1 cellular context compared by ENCODE assay signal in the genomic region with DNA sequence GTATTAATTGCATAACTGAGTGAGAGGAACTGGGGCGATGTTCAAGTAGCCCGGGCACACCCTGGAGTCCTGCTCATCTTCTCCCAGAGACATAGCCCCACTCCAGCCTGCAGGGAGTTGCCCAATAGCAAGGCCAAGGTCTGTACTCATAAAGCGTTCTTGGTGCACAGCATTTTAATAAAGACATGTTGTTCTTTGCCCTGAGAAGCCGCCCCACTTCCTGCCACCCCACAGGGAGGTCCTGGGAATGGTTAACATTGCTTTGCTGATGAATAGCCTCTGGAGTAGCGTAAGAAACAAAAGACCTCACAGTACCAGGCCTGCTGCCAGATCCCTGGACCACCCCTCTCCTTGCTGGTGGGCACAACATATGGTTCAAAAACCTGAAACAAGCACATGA.
TF ChIP-seq lines count a peak whose summit lies in the region.

No MANE protein-coding gene starts in this region.

TF ChIP-seq in HepG2, 621 proteins besides CTCF, POLR2A, EP300 and RAD21 (continued from another document):
- TF ChIP-seq, protein P1, sequence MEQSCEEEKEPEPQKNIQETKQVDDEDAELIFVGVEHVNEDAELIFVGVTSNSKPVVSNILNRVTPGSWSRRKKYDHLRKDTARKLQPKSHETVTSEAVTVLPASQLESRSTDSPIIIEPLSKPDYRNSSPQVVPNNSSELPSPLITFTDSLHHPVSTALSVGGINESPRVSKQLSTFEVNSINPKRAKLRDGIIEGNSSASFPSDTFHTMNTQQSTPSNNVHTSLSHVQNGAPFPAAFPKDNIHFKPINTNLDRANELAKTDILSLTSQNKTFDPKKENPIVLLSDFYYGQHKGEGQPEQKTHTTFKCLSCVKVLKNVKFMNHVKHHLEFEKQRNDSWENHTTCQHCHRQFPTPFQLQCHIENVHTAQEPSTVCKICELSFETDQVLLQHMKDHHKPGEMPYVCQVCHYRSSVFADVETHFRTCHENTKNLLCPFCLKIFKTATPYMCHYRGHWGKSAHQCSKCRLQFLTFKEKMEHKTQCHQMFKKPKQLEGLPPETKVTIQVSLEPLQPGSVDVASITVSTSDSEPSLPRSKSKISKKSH (CRISPR knock-in tag; IDR thresholded peaks at IDR 0.05; ENCODE audit: borderline replicate concordance) = no peak
- TF ChIP-seq SNAI1 (CRISPR knock-in tag; IDR thresholded peaks at IDR 0.05; ENCODE audit: borderline replicate concordance) (no peak), PHF21A (CRISPR knock-in tag; IDR thresholded peaks at IDR 0.05) (peak; percentile 33; the same call in 1 of the 2 replicates), ZNF737 (CRISPR knock-in tag; IDR thresholded peaks at IDR 0.05; ENCODE audit: borderline replicate concordance) (no peak), ZNF782 (CRISPR knock-in tag; IDR thresholded peaks at IDR 0.05; ENCODE audit: borderline replicate concordance) (no peak), FOXP1 (IDR thresholded peaks at IDR 0.05) (no peak), FOXP1 (CRISPR knock-in tag; IDR thresholded peaks at IDR 0.05) (no peak), ZNF441 (CRISPR knock-in tag; IDR thresholded peaks at IDR 0.05; ENCODE audit: borderline replicate concordance) (peak; percentile 42; the same call in 1 of the 2 replicates), ZNF558 (CRISPR knock-in tag; IDR thresholded peaks at IDR 0.05; ENCODE audit: borderline replicate concordance) (no peak), ZNF619 (CRISPR knock-in tag; IDR thresholded peaks at IDR 0.05) (no peak), ZNF256 (CRISPR knock-in tag; conservative IDR thresholded peaks at IDR 0.05) (no peak), ZNF703 (CRISPR knock-in tag; IDR thresholded peaks at IDR 0.05; ENCODE audit: borderline replicate concordance) (no peak), GATAD2A (CRISPR knock-in tag; IDR thresholded peaks at IDR 0.05) (peak; percentile 77), ZNF205 (CRISPR knock-in tag; IDR thresholded peaks at IDR 0.05) (no peak), ZNF879 (CRISPR knock-in tag; IDR thresholded peaks at IDR 0.05) (no peak), SAP130 (CRISPR knock-in tag; IDR thresholded peaks at IDR 0.05; ENCODE audit: low read depth) (no peak)
- TF ChIP-seq, protein P2, sequence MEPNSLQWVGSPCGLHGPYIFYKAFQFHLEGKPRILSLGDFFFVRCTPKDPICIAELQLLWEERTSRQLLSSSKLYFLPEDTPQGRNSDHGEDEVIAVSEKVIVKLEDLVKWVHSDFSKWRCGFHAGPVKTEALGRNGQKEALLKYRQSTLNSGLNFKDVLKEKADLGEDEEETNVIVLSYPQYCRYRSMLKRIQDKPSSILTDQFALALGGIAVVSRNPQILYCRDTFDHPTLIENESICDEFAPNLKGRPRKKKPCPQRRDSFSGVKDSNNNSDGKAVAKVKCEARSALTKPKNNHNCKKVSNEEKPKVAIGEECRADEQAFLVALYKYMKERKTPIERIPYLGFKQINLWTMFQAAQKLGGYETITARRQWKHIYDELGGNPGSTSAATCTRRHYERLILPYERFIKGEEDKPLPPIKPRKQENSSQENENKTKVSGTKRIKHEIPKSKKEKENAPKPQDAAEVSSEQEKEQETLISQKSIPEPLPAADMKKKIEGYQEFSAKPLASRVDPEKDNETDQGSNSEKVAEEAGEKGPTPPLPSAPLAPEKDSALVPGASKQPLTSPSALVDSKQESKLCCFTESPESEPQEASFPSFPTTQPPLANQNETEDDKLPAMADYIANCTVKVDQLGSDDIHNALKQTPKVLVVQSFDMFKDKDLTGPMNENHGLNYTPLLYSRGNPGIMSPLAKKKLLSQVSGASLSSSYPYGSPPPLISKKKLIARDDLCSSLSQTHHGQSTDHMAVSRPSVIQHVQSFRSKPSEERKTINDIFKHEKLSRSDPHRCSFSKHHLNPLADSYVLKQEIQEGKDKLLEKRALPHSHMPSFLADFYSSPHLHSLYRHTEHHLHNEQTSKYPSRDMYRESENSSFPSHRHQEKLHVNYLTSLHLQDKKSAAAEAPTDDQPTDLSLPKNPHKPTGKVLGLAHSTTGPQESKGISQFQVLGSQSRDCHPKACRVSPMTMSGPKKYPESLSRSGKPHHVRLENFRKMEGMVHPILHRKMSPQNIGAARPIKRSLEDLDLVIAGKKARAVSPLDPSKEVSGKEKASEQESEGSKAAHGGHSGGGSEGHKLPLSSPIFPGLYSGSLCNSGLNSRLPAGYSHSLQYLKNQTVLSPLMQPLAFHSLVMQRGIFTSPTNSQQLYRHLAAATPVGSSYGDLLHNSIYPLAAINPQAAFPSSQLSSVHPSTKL (CRISPR knock-in tag; IDR thresholded peaks at IDR 0.05) = peak; percentile 78
- TF ChIP-seq, protein P3, sequence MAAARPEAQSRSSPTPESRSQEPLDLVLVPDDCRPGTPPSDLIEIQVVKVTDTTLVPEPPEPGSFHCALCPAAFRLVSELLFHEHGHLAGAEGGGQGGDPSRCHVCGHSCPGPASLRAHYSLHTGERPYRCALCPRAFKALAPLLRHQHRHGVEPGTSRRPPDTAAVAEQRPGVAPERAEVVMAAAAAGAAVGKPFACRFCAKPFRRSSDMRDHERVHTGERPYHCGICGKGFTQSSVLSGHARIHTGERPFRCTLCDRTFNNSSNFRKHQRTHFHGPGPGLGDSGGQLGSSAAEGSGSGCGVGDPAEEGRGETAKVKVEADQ (CRISPR knock-in tag; IDR thresholded peaks at IDR 0.05; ENCODE audit: borderline replicate concordance) = no peak
- TF ChIP-seq, protein P4, sequence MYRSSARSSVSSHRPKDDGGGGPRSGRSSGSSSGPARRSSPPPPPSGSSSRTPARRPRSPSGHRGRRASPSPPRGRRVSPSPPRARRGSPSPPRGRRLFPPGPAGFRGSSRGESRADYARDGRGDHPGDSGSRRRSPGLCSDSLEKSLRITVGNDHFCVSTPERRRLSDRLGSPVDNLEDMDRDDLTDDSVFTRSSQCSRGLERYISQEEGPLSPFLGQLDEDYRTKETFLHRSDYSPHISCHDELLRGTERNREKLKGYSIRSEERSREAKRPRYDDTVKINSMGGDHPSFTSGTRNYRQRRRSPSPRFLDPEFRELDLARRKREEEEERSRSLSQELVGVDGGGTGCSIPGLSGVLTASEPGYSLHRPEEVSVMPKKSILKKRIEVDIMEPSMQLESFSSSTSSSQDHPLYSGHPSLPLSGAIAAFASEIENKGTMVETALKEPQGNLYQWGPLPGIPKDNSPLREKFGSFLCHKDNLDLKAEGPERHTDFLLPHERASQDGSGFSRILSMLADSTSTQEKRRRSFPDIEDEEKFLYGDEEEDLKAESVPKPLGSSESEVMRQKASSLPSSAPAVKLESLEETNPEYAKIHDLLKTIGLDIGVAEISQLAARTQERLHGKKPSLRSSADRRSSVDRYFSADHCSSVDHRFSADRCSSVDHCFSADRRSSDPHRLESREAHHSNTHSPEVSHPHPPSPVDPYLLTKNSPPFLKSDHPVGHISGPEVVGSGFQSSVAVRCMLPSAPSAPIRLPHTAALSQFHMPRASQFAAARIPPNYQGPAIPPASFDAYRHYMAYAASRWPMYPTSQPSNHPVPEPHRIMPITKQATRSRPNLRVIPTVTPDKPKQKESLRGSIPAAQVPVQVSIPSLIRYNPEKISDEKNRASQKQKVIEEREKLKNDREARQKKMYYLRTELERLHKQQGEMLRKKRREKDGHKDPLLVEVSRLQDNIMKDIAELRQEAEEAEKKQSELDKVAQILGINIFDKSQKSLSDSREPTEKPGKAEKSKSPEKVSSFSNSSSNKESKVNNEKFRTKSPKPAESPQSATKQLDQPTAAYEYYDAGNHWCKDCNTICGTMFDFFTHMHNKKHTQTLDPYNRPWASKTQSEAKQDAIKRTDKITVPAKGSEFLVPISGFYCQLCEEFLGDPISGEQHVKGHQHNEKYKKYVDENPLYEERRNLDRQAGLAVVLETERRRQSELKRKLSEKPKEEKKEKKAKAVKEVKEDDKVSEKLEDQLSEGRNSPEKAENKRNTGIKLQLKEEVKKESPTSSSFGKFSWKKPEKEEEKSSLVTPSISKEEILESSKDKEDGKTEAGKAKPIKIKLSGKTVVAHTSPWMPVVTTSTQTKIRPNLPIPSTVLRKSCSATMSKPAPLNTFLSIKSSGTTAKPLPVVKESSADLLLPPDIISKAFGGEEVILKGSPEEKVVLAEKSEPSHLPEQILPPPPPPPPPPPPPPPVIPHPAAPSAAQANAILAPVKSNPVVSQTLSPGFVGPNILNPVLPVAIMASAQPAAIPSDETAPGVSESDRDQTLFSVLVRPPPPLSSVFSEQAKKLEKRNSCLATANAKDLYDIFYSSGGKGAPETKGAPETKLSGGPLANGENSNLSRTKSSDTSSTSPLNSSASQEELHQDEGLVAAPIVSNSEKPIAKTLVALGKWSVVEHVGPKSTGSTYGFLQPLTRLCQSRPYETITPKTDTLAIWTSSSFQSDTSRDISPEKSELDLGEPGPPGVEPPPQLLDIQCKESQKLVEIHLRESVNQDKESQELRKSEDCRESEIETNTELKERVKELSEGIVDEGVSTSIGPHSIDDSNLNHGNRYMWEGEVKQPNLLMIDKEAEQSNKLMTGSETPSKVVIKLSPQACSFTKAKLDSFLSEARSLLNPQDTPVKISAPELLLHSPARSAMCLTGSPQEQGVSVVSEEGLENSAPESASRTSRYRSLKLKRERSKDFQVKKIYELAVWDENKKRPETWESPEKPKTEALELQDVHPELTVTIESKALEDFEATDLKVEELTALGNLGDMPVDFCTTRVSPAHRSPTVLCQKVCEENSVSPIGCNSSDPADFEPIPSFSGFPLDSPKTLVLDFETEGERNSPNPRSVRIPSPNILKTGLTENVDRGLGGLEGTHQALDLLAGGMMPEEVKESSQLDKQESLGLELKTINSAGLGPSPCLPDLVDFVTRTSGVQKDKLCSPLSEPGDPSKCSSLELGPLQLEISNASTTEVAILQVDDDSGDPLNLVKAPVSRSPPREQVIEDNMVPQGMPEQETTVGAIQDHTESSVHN (CRISPR knock-in tag; IDR thresholded peaks at IDR 0.05) = no peak
TF ChIP-seq in HepG2: peak in this region for 30.
